ENCODE assay signal across 8 cellular contexts in the genomic region with DNA sequence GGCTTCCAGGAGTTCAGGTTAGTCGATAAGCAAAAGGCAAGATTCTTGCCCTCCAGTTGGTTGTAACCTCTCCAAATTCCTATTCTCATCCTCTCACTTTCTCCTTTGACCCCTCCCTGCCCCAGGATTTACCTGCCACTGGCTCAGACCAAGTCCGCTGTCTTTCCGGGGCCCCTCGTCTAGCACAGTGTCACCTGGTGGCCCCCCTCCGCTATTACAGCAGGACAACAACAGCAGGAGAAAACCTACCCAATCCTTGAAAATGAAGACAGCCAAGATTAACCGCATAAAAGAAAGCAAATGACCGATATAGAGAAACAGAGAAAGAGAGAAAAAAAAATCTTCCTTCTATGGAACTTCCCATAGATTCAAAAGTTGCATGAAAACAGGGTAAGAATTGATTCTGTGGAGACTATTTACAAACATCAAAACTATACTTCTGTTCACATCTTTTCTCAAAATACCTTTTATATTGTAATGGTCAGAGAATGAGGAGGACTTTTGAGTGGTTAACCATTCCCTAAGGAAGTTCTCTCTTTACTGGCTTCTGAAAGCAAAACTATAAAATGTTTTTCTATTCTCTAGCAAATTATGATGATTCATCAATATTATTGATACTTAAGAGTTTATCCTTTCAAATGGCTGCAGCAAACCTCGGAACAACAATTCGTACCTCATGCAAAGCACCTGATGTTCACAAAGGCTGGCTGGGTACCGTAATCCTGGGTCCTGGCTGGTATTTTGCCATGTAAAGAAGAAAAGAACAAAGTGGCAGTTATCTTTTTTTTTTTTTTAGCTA. TPM values are rescaled to one million over a fixed set of nuclear protein-coding genes. Genes with fewer than 3 reads are reported as not detected.
DNase-seq lines count a peak whose midpoint lies in the region; ATAC-seq and TF ChIP-seq lines count a peak whose summit lies in the region.

No MANE protein-coding gene starts in this region.

- peaks cover 4% of the 10 kb centered on the region for H3K9me3 Mint-ChIP-seq in activated CD4-positive, alpha-beta T cell treated with anti-CD3 and anti-CD28 coated beads for 36 hours (ENCODE audit: low read depth)

- no peaks in the 10 kb centered on the region for H3K4me1 ChIP-seq in parathyroid adenoma

- TF ChIP-seq CTCF in brain microvascular endothelial cell (IDR thresholded peaks at IDR 0.05; ENCODE audit: low read depth, low read length, missing control alignments) (peak; percentile 90), parathyroid adenoma (IDR thresholded peaks at IDR 0.05) (peak; percentile 49)

- H3K36me3 ChIP-seq in brain microvascular endothelial cell (replicated peaks) (no peaks in the 10 kb centered on the region), parathyroid adenoma (ENCODE audit: control insufficient read depth, insufficient read depth, low read length) (no peaks in the 10 kb centered on the region), MG63 (no peaks in the 10 kb centered on the region)

- H3K4me3 ChIP-seq in brain microvascular endothelial cell (ENCODE audit: low read depth, low read length), result no peak overlapping the region
- H3K4me3 ChIP-seq in parathyroid adenoma (ENCODE audit: low read depth, low read length), result no peak overlapping the region
- no peak overlapping the region for H3K4me3 ChIP-seq in MG63

- no peak overlapping the region for H3K4me3 Mint-ChIP-seq in activated CD4-positive, alpha-beta T cell treated with anti-CD3 and anti-CD28 coated beads for 36 hours

- no peaks in the 10 kb centered on the region for H3K4me1 Mint-ChIP-seq in activated CD4-positive, alpha-beta T cell treated with anti-CD3 and anti-CD28 coated beads for 36 hours

- intact Hi-C loops in activated CD4-positive, alpha-beta T cell treated with anti-CD3 and anti-CD28 coated beads for 36 hours (cut with DNase I, micrococcal nuclease), result loop anchor here (1.0 kb wide), 1 partner anchor 286 kb away; no protein-coding TSS in a partner anchor

- no peaks in the 10 kb centered on the region for H3K79me2 ChIP-seq in parathyroid adenoma

- H3K9ac ChIP-seq in parathyroid adenoma, result no peak overlapping the region

- H3K27me3 Mint-ChIP-seq in activated CD4-positive, alpha-beta T cell treated with anti-CD3 and anti-CD28 coated beads for 36 hours, result peaks cover 36% of the 10 kb centered on the region

- DNase-seq in activated CD4-positive, alpha-beta T cell treated with anti-CD3 and anti-CD28 coated beads for 36 hours, result peak; percentile 66
- DNase-seq in activated CD4-positive, alpha-beta T cell treated with anti-CD3 and anti-CD28 coated beads for 1 hour, result no peak
- peak; percentile 21 for DNase-seq in brain microvascular endothelial cell
- no peak for DNase-seq in MG63

- POLR2A ChIA-PET in activated CD4-positive, alpha-beta T cell treated with anti-CD3 and anti-CD28 coated beads for 36 hours (lab: Charles Lee), result no interaction called here

- no peaks in the 10 kb centered on the region for H3K36me3 Mint-ChIP-seq in activated CD4-positive, alpha-beta T cell treated with anti-CD3 and anti-CD28 coated beads for 36 hours (ENCODE audit: low read depth)

- in situ Hi-C loops in brain microvascular endothelial cell (cut with HindIII; ENCODE audit: low pct_ligation_motif_present, low sequenced_read_pairs), result no loop called here

- ATAC-seq in activated CD4-positive, alpha-beta T cell treated with anti-CD3 and anti-CD28 coated beads for 36 hours, result peak; percentile 63
- ATAC-seq in HG03571 (IDR thresholded peaks at IDR 0.05; ENCODE audit: unreplicated experiment), result peak; percentile 59
- no peak for ATAC-seq in GM18511 (IDR thresholded peaks at IDR 0.05; ENCODE audit: unreplicated experiment)
- ATAC-seq in GM21447 (IDR thresholded peaks at IDR 0.05; ENCODE audit: unreplicated experiment), result no peak

- CTCF ChIA-PET in activated CD4-positive, alpha-beta T cell treated with anti-CD3 and anti-CD28 coated beads for 36 hours (lab: Charles Lee), result interaction anchor here (0.7 to 1.3 kb wide), 2 partner anchors 156 to 287 kb away, joined by 3 to 6 read pairs; no protein-coding TSS in a partner anchor

- no peaks in the 10 kb centered on the region for H3K9me3 ChIP-seq in parathyroid adenoma (ENCODE audit: control insufficient read depth, low read length)
- H3K9me3 ChIP-seq in MG63, result no peaks in the 10 kb centered on the region

- no peak overlapping the region for H3K4me2 ChIP-seq in parathyroid adenoma (ENCODE audit: low read length)

- peaks cover 2% of the 10 kb centered on the region for H3K27me3 ChIP-seq in brain microvascular endothelial cell (replicated peaks)
- H3K27me3 ChIP-seq in parathyroid adenoma (ENCODE audit: control insufficient read depth, insufficient read depth, low read length), result no peaks in the 10 kb centered on the region
- peaks cover 19% of the 10 kb centered on the region for H3K27me3 ChIP-seq in MG63

- H3K27ac Mint-ChIP-seq in activated CD4-positive, alpha-beta T cell treated with anti-CD3 and anti-CD28 coated beads for 36 hours, result no peak overlapping the region

- no peak overlapping the region for H2AFZ ChIP-seq in parathyroid adenoma

- H3K27ac ChIP-seq in brain microvascular endothelial cell, result no peak overlapping the region
- H3K27ac ChIP-seq in parathyroid adenoma, result no peak overlapping the region

RNA-seq across cellular contexts. Expression of a gene that starts 10.0 kb away (rescaled TPM):
- total RNA-seq in activated CD4-positive, alpha-beta T cell treated with anti-CD3 and anti-CD28 coated beads for 36 hours, result not detected
- not detected in 2 replicates for total RNA-seq in MG63 (2014; rRNA removed; shearing (Covaris generic); ENCODE audit: low replicate concordance)

Comparison
In these comparisons a context has a peak if more than half of its experiments do, and no peak if none do; other contexts are left out.
1. DNase-seq: peak in activated CD4-positive, alpha-beta T cell treated with anti-CD3 and anti-CD28 coated beads for 36 hours (single experiment) and brain microvascular endothelial cell (single experiment); none in activated CD4-positive, alpha-beta T cell treated with anti-CD3 and anti-CD28 coated beads for 1 hour (single experiment) and MG63 (single experiment).
2. ATAC-seq: peak in activated CD4-positive, alpha-beta T cell treated with anti-CD3 and anti-CD28 coated beads for 36 hours (single experiment) and HG03571 (single experiment); none in GM18511 (single experiment) and GM21447 (single experiment).